ENCODE assay signal across 1 cellular context in genomic region chr17:78329263-78330059, GRCh38.
A peak's percentile ranks its signal among the peaks of the same experiment; 100 is the strongest.
TF ChIP-seq lines count a peak whose summit lies in the region.

No MANE protein-coding gene starts in this region.

TF ChIP-seq in K562, 482 proteins besides CTCF, POLR2A, EP300 and RAD21 (continued from another document):
- TF ChIP-seq ZBTB9 (CRISPR knock-in tag; IDR thresholded peaks at IDR 0.05) (peak; percentile 97), POLR2G (IDR thresholded peaks at IDR 0.05; ENCODE audit: low read depth, low read length) (0 out of 2 replicates have a peak, but pooled peaks have one; percentile 21), ZSCAN32 (CRISPR knock-in tag; IDR thresholded peaks at IDR 0.05) (peak; percentile 13; the same call in 1 of the 2 replicates), ERF (CRISPR knock-in tag; IDR thresholded peaks at IDR 0.05) (0 out of 2 replicates have a peak, but pooled peaks have one; percentile 45), CEBPB (tag; IDR thresholded peaks at IDR 0.05) (peak; percentile 52; the same call in 1 of the 2 replicates), KAT8 (IDR thresholded peaks at IDR 0.05; ENCODE audit: low read depth) (no peak), ZNF57 (CRISPR knock-in tag; IDR thresholded peaks at IDR 0.05) (no peak), ZNF589 (CRISPR knock-in tag; IDR thresholded peaks at IDR 0.05; ENCODE audit: low read depth) (peak; percentile 30; the same call in 1 of the 2 replicates), FOSL1 (tag; conservative IDR thresholded peaks at IDR 0.05) (peak; percentile 68), JUND (IDR thresholded peaks at IDR 0.05; ENCODE audit: borderline replicate concordance, low read depth, low read length) (peak; percentile 48), JUND (tag; IDR thresholded peaks at IDR 0.05; ENCODE audit: borderline replicate concordance, low read depth, low read length) (no peak), GABPA (tag; conservative IDR thresholded peaks at IDR 0.05; ENCODE audit: low read depth) (peak; percentile 43; the same call in 1 of the 2 replicates), ARID1B (IDR thresholded peaks at IDR 0.05) (peak; percentile 29; the same call in 1 of the 2 replicates), ATF3 (IDR thresholded peaks at IDR 0.05) (peak; percentile 69), ATF3 (CRISPR knock-in tag; conservative IDR thresholded peaks at IDR 0.05) (no peak), CEBPG (CRISPR knock-in tag; IDR thresholded peaks at IDR 0.05) (no peak), CEBPG (tag; conservative IDR thresholded peaks at IDR 0.05 in 1 of 2, IDR thresholded peaks at IDR 0.05 in 1 of 2) (peak; percentile 82 to 87), SMARCA4 (IDR thresholded peaks at IDR 0.05) (peak; percentile 17; the same call in 1 of the 2 replicates)
TF ChIP-seq in K562: peak in this region for 13.
